In genomic region chr22:34638128-34638527, GRCh38 we compare ENCODE assay signal across 20 cellular contexts.
DNase-seq lines count a peak whose midpoint lies in the region; TF ChIP-seq lines count a peak whose summit lies in the region.
"Had no signal": no experiment of that assay in that cellular context is flagged by ENCODE, and none has a peak within 500 bp of the region (broad histone marks: within the 10 kb centered on the region; RNA-seq: fewer than 3 reads in every experiment).

No MANE protein-coding gene starts in this region.

- H3K36me3 ChIP-seq in osteoblast (ENCODE audit: insufficient read depth, low read length) = no peaks in the 10 kb centered on the region
- H3K36me3 ChIP-seq: BE2C, BLaER1 had no signal

- no peaks in the 10 kb centered on the region for H4K20me1 ChIP-seq in osteoblast (ENCODE audit: insufficient read depth, low read length)
- H4K20me1 ChIP-seq: BLaER1 had no signal

- H3K4me1 ChIP-seq in osteoblast (ENCODE audit: insufficient read depth, low read length) = no peaks in the 10 kb centered on the region
- H3K4me1 ChIP-seq: BE2C had no signal

- no peak for TF ChIP-seq CTCF in osteoblast (IDR thresholded peaks at IDR 0.05; ENCODE audit: extremely low read depth, low read depth, low read length)

- H3K4me2 ChIP-seq in osteoblast (ENCODE audit: insufficient read depth, low read length) = no peak overlapping the region
- H3K4me2 ChIP-seq: BLaER1 had no signal

- no peak overlapping the region for H2AFZ ChIP-seq in osteoblast (ENCODE audit: low read length)

- H3K9me3 ChIP-seq in osteoblast (ENCODE audit: low read depth, low read length) = no peaks in the 10 kb centered on the region
- H3K9me3 ChIP-seq: BE2C, BLaER1 had no signal

- no peaks in the 10 kb centered on the region for H3K27me3 ChIP-seq in osteoblast (ENCODE audit: insufficient read depth, low read length)
- H3K27me3 ChIP-seq: BE2C, BLaER1 had no signal

- H3K27ac ChIP-seq in osteoblast (ENCODE audit: low read depth, low read length) = no peak overlapping the region
- H3K27ac ChIP-seq: BLaER1 had no signal

- H3K4me3 ChIP-seq in osteoblast (ENCODE audit: insufficient read depth, low read length) = no peak overlapping the region
- H3K4me3 ChIP-seq: BLaER1, GM12878 had no signal

- no peaks in the 10 kb centered on the region for H3K79me2 ChIP-seq in osteoblast (ENCODE audit: insufficient read depth, low read length)

- DNase-seq in NCI-H2227 (lab: John Stamatoyannopoulos, UW; ENCODE audit: unreplicated experiment) (peak; percentile 31), NCI-H69 (lab: John Stamatoyannopoulos, UW) (peak; percentile 34), osteoblast (ENCODE audit: insufficient read length, low spot score, missing footprints) (peak; percentile 8), T-helper 1 cell (no peak), DMS 273 (lab: John Stamatoyannopoulos, UW; ENCODE audit: unreplicated experiment) (no peak)
- DNase-seq in stimulated activated CD4-positive, alpha-beta T cell treated with anti-CD3 and anti-CD28 coated beads, Interleukin-4, amount 100 ng/mL, for 4 hours = no peak
- DNase-seq: 8988T; ACHN; BE2C; C1 segment of cervical spinal cord; CD4-positive, alpha-beta memory T cell; CD4-positive, CD25-positive, alpha-beta regulatory T cell; CD8-positive, alpha-beta memory T cell; COR-L47; DMS79; DND-41; EL; GDM1 had no signal

Comparison
In these comparisons a context has a peak if more than half of its experiments do, and no peak if none do; other contexts are left out.
1. DNase-seq: peak in NCI-H2227 (single experiment), NCI-H69 (single experiment) and osteoblast (single experiment); none in T-helper 1 cell (0 of 5), stimulated activated CD4-positive, alpha-beta T cell treated with anti-CD3 and anti-CD28 coated beads, Interleukin-4, amount 100 ng/mL, for 4 hours (0 of 2) and DMS 273 (single experiment).